In the genomic region with DNA sequence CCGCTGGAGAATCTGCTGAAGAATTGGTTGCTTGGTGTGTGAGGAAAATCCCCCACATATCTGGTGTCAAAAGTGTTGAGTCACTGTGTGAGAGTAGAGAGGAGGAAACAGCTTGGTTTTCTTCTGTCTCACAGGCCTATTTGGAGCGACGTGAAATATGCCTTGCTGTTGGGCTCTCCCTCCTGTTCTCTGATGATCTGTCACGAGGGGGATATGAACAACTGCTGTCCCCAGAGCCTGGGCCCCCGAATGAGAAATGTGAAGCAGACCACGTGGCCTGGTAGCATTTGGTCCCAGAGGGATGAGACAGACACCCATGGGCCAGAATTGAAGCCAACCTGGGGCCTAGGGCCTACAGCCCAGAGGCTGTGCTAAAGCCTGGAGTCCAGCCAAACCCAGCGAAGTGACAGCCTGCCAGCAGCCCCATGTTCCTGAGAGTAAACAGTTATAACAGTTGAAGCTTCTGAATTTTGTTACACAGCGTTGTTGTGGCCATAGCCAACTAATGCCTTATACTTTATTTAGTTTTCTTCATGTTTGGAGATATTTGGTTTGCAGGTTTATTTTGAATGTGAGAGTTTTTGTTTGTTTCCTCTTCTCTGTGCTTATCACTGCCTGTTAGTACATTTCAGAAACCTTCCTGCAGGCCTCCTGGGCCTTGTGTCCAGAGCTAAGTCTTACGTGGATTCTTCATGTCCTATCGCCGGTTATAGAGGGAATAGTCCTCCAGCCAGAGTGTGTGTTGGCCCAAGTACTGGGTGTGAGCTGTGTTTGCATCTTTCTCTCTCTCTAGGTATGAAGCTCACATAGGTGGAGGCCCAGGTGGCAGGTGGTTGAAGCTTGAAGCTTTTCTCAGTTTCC, we compare ENCODE assay signal across 11 cellular contexts. TPM values are rescaled to one million over a fixed set of nuclear protein-coding genes. Genes with fewer than 3 reads are reported as not detected.
A peak's percentile ranks its signal among the peaks of the same experiment; 100 is the strongest.
DNase-seq lines count a peak whose midpoint lies in the region; ATAC-seq and TF ChIP-seq lines count a peak whose summit lies in the region.
"Had no signal": no experiment of that assay in that cellular context is flagged by ENCODE, and none has a peak within 500 bp of the region (broad histone marks: within the 10 kb centered on the region; RNA-seq: fewer than 3 reads in every experiment).

No MANE protein-coding gene starts in this region.

- H3K4me3 ChIP-seq in upper lobe of left lung = no peak overlapping the region

- H3K9me3 Mint-ChIP-seq in activated CD4-positive, alpha-beta memory T cell treated with anti-CD3 and anti-CD28 coated beads for 36 hours = peaks cover 3% of the 10 kb centered on the region
- peaks cover 4% of the 10 kb centered on the region for H3K9me3 Mint-ChIP-seq in activated CD4-positive, alpha-beta memory T cell treated with anti-CD3 and anti-CD28 coated beads, Interleukin-2, amount 10 ng/mL, durations not matched to agents 7 days and 5 days

- H3K9me3 ChIP-seq in upper lobe of left lung = no peaks in the 10 kb centered on the region

- no peak overlapping the region for H3K4me3 Mint-ChIP-seq in activated CD4-positive, alpha-beta memory T cell treated with anti-CD3 and anti-CD28 coated beads for 36 hours
- no peak overlapping the region for H3K4me3 Mint-ChIP-seq in activated CD4-positive, alpha-beta memory T cell treated with anti-CD3 and anti-CD28 coated beads, Interleukin-2, amount 10 ng/mL, durations not matched to agents 7 days and 5 days
- H3K4me3 Mint-ChIP-seq: neural crest cell had no signal

- TF ChIP-seq CTCF in upper lobe of left lung (IDR thresholded peaks at IDR 0.05) = no peak

- no peak overlapping the region for H3K27ac Mint-ChIP-seq in activated CD4-positive, alpha-beta memory T cell treated with anti-CD3 and anti-CD28 coated beads for 36 hours
- H3K27ac Mint-ChIP-seq in activated CD4-positive, alpha-beta memory T cell treated with anti-CD3 and anti-CD28 coated beads, Interleukin-2, amount 10 ng/mL, durations not matched to agents 7 days and 5 days = no peak overlapping the region

- no peaks in the 10 kb centered on the region for H3K36me3 ChIP-seq in upper lobe of left lung

- TF ChIP-seq POLR2A in upper lobe of left lung (IDR thresholded peaks at IDR 0.05) = no peak

- ATAC-seq in HG02884 (IDR thresholded peaks at IDR 0.05; ENCODE audit: unreplicated experiment) (peak; percentile 93), upper lobe of left lung (ENCODE audit: low FRiP score in 2 of 2) (peak; percentile 69 to 70)

- 49 to 57% methylated on average over 10 to 11 of the region's 11 CpGs for WGBS in upper lobe of left lung, 2 donors

- TF ChIP-seq EP300 in upper lobe of left lung (IDR thresholded peaks at IDR 0.05) = no peak

- POLR2A ChIA-PET in activated CD4-positive, alpha-beta memory T cell treated with anti-CD3 and anti-CD28 coated beads for 36 hours (lab: Charles Lee) = no interaction called here
- POLR2A ChIA-PET in activated CD4-positive, alpha-beta memory T cell treated with anti-CD3 and anti-CD28 coated beads, Interleukin-2, amount 10 ng/mL, durations not matched to agents 7 days and 5 days (lab: Charles Lee) = no interaction called here

- intact Hi-C loops in activated CD4-positive, alpha-beta memory T cell treated with anti-CD3 and anti-CD28 coated beads for 36 hours (cut with micrococcal nuclease) = no loop called here

- no peaks in the 10 kb centered on the region for H3K27me3 ChIP-seq in upper lobe of left lung

- H3K4me1 Mint-ChIP-seq in activated CD4-positive, alpha-beta memory T cell treated with anti-CD3 and anti-CD28 coated beads for 36 hours (ENCODE audit: low read depth) = peaks cover 4% of the 10 kb centered on the region
- peaks cover 3% of the 10 kb centered on the region for H3K4me1 Mint-ChIP-seq in activated CD4-positive, alpha-beta memory T cell treated with anti-CD3 and anti-CD28 coated beads, Interleukin-2, amount 10 ng/mL, durations not matched to agents 7 days and 5 days
- H3K4me1 Mint-ChIP-seq: neural crest cell had no signal

- peak; percentile 16 for DNase-seq in activated CD4-positive, alpha-beta memory T cell treated with anti-CD3 and anti-CD28 coated beads for 36 hours
- no peak for DNase-seq in activated CD4-positive, alpha-beta memory T cell treated with anti-CD3 and anti-CD28 coated beads, Interleukin-2, amount 10 ng/mL, durations not matched to agents 7 days and 5 days
- DNase-seq in RPMI8226 (peak; percentile 34), hippocampal formation (lab: John Stamatoyannopoulos, UW) (peak; percentile 31 to 32), upper lobe of left lung (peak in 1 of 2 donors; percentile 40), islet precursor cell (no peak), activated gamma-delta T cell (lab: John Stamatoyannopoulos, UW) (no peak)
- DNase-seq: DND-41 had no signal

- H3K4me1 ChIP-seq in upper lobe of left lung = peaks cover 0 to 7% (median 5%) of the 10 kb centered on the region in 4 donors

- CTCF ChIA-PET in activated CD4-positive, alpha-beta memory T cell treated with anti-CD3 and anti-CD28 coated beads for 36 hours (lab: Charles Lee) = no interaction called here
- CTCF ChIA-PET in activated CD4-positive, alpha-beta memory T cell treated with anti-CD3 and anti-CD28 coated beads, Interleukin-2, amount 10 ng/mL, durations not matched to agents 7 days and 5 days (lab: Charles Lee) = no interaction called here

- H3K27ac ChIP-seq in upper lobe of left lung = peak overlapping the region in 3 of 4 donors; percentile 3 to 55 (median 22)

- H3K36me3 Mint-ChIP-seq in activated CD4-positive, alpha-beta memory T cell treated with anti-CD3 and anti-CD28 coated beads for 36 hours = no peaks in the 10 kb centered on the region
- H3K36me3 Mint-ChIP-seq in activated CD4-positive, alpha-beta memory T cell treated with anti-CD3 and anti-CD28 coated beads, Interleukin-2, amount 10 ng/mL, durations not matched to agents 7 days and 5 days (ENCODE audit: low read depth) = no peaks in the 10 kb centered on the region

- peaks cover 5% of the 10 kb centered on the region for H3K27me3 Mint-ChIP-seq in activated CD4-positive, alpha-beta memory T cell treated with anti-CD3 and anti-CD28 coated beads for 36 hours
- H3K27me3 Mint-ChIP-seq in activated CD4-positive, alpha-beta memory T cell treated with anti-CD3 and anti-CD28 coated beads, Interleukin-2, amount 10 ng/mL, durations not matched to agents 7 days and 5 days = no peaks in the 10 kb centered on the region

RNA-seq across cellular contexts. Expression of a gene that starts 18.7 kb away (rescaled TPM):
- total RNA-seq in activated CD4-positive, alpha-beta memory T cell treated with anti-CD3 and anti-CD28 coated beads for 36 hours = not detected
- total RNA-seq in activated CD4-positive, alpha-beta memory T cell treated with anti-CD3 and anti-CD28 coated beads, Interleukin-2, amount 10 ng/mL, durations not matched to agents 7 days and 5 days = not detected
- 10 to 100 TPM; 29.3 to 72.2 (median 47.0) TPM for total RNA-seq in upper lobe of left lung
- total RNA-seq: activated CD8-positive, alpha-beta memory T cell treated with anti-CD3 and anti-CD28 coated beads for 36 hours had no signal

Comparison
In these comparisons a context has a peak if more than half of its experiments do, and no peak if none do; other contexts are left out.
1. DNase-seq: peak in activated CD4-positive, alpha-beta memory T cell treated with anti-CD3 and anti-CD28 coated beads for 36 hours (single experiment), RPMI8226 (single experiment) and hippocampal formation (2 of 2); none in activated CD4-positive, alpha-beta memory T cell treated with anti-CD3 and anti-CD28 coated beads, Interleukin-2, amount 10 ng/mL, durations not matched to agents 7 days and 5 days (single experiment), islet precursor cell (single experiment) and activated gamma-delta T cell (single experiment).
2. RNA of a gene that starts 18.7 kb away (total RNA-seq): 29.3 to 72.2 TPM in upper lobe of left lung; not detected in activated CD4-positive, alpha-beta memory T cell treated with anti-CD3 and anti-CD28 coated beads for 36 hours and not detected in activated CD4-positive, alpha-beta memory T cell treated with anti-CD3 and anti-CD28 coated beads, Interleukin-2, amount 10 ng/mL, durations not matched to agents 7 days and 5 days; every median in the first group is over 10 times any median in the second.